ENCODE assay signal across 9 cellular contexts in the genomic region with DNA sequence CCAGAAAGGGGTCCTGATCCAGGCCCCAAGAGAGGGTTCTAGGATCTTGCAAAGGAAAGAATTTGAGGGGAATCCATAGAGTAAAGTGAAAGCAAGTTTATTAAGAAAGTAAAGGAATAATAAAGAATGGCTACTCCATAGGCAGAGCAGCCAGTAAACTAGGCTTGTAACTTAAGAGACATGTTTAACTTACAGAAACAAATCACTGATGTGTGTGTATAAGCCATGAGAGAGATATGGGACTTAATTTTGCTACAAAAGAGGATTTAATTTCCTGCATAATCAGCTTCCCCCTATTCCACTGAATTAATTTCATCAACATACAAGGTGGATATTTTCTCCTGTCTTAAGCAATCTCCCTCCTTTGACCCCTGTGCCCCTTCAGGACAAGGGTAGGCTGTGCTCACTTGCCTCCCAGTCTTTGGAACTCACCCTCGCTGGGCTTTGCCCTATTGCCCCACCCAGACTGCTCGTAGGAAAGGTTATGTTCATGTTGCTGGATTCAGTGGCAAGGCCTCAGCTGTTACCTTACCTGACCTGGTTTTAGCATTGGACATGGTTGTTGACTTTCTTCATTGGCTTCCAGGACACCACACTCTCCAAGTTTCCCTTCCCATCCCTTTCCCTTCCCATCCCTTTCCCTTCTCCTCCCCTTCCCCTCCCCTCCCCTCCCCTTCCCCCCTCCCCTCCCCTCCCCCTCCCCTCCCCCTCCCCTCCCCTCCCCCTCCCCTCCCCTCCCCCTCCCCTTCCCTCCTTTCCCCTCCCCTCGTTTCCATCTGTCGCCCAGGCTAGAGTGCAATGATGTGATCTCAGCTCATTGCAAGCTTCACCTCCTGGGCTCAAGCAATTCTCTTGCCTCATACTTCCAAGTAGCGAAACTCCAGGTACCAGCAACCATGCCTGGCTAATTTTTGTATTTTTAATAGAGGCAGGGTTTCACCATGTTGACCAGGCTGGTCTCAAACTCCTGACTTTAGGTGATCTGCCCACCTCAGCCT. TPM values are rescaled to one million over a fixed set of nuclear protein-coding genes. Genes with fewer than 3 reads are reported as not detected.
DNase-seq lines count a peak whose midpoint lies in the region; ATAC-seq and TF ChIP-seq lines count a peak whose summit lies in the region.
"Had no signal": no experiment of that assay in that cellular context is flagged by ENCODE, and none has a peak within 500 bp of the region (broad histone marks: within the 10 kb centered on the region; RNA-seq: fewer than 3 reads in every experiment).

No MANE protein-coding gene starts in this region.

- H3K9me3 Mint-ChIP-seq in CD8-positive, alpha-beta T cell = no peaks in the 10 kb centered on the region
- no peaks in the 10 kb centered on the region for H3K9me3 Mint-ChIP-seq in T-cell

- H3K4me3 Mint-ChIP-seq in CD8-positive, alpha-beta T cell = no peak overlapping the region
- H3K4me3 Mint-ChIP-seq in T-cell = no peak overlapping the region

- H3F3A ChIP-seq in MM.1S (ENCODE audit: insufficient read depth, low read length) = no peaks in the 10 kb centered on the region

- WGBS in liver = 50% methylated on average over 5 of the region's 5 CpGs

- no peaks in the 10 kb centered on the region for H3K36me3 ChIP-seq in CD8-positive, alpha-beta T cell (ENCODE audit: insufficient read depth, low read length)
- H3K36me3 ChIP-seq in HEK293 (ENCODE audit: control insufficient read depth in 2 of 2, insufficient read depth in 1 of 2, low read length in 2 of 2) (peaks cover 13 to 14% of the 10 kb centered on the region in 2 experiments), liver (ENCODE audit: control insufficient read depth in 4 of 4, insufficient read depth in 3 of 4, low read depth in 1 of 4, low read length in 3 of 4) (peaks cover 0 to 5% (median 2%) of the 10 kb centered on the region in 4 donors), MM.1S (replicated peaks; ENCODE audit: insufficient read depth, low read length) (no peaks in the 10 kb centered on the region)

- no peak overlapping the region for H3K27ac ChIP-seq in CD8-positive, alpha-beta T cell (ENCODE audit: low read depth, low read length)
- H3K27ac ChIP-seq in HEK293 (ENCODE audit: extremely low read depth, low read depth, low read length) (no peak overlapping the region), liver (ENCODE audit: low read depth in 1 of 2, low read length in 2 of 2) (peak overlapping the region in 1 of 2 donors; percentile 0), MM.1S (ENCODE audit: low read length) (no peak overlapping the region)

- H3K4me1 ChIP-seq in CD8-positive, alpha-beta T cell (ENCODE audit: insufficient read depth, low read length) = no peaks in the 10 kb centered on the region
- H3K4me1 ChIP-seq in HEK293 (ENCODE audit: control insufficient read depth, insufficient read depth, low read length) (peaks cover 25% of the 10 kb centered on the region), liver (ENCODE audit: control insufficient read depth in 4 of 4, insufficient read depth in 4 of 4, low read length in 3 of 4) (peaks cover 10 to 41% (median 35%) of the 10 kb centered on the region in 4 donors), MM.1S (ENCODE audit: low read length) (no peaks in the 10 kb centered on the region)

- in situ Hi-C loops in ACHN (cut with HindIII; ENCODE audit: low pct_ligation_motif_present, low pct_unique_long_range_greater_than_20kb, low sequenced_read_pairs) = no loop called here

- intact Hi-C loops in CD8-positive, alpha-beta T cell (cut with DNase I, micrococcal nuclease) = no loop called here

- H3K9me2 ChIP-seq in MM.1S (replicated peaks; ENCODE audit: insufficient read depth, low read length) = no peaks in the 10 kb centered on the region

- ATAC-seq in CD8-positive, alpha-beta T cell = peak; percentile 34
- ATAC-seq in T-cell (replicated peaks in 1 of 4) (peak in 1 of 4 experiments; percentile 40), HG02840 (IDR thresholded peaks at IDR 0.05; ENCODE audit: low FRiP score, unreplicated experiment) (no peak), GM21786 (IDR thresholded peaks at IDR 0.05; ENCODE audit: unreplicated experiment) (no peak)

- CTCF ChIA-PET in CD8-positive, alpha-beta T cell (lab: Charles Lee) = interaction anchor here (1.9 kb wide), 1 partner anchor 153 kb away, joined by 4 read pairs; no protein-coding TSS in a partner anchor
- CTCF ChIA-PET in HEK293 (lab: Yijun Ruan, JAX) = interaction anchor here (1.0 to 2.4 kb wide), 2 partner anchors 24 to 160 kb away, joined by 3 to 9 read pairs; no protein-coding TSS in a partner anchor
- CTCF ChIA-PET in T-cell (lab: Charles Lee) = no interaction called here

- peak overlapping the region; percentile 72 for H3K27ac Mint-ChIP-seq in CD8-positive, alpha-beta T cell
- peak overlapping the region; percentile 70 to 84 for H3K27ac Mint-ChIP-seq in T-cell

- no peak overlapping the region for H3K4me2 ChIP-seq in MM.1S (ENCODE audit: low read depth, low read length)

- H2AFZ ChIP-seq in MM.1S (ENCODE audit: low read length) = no peak overlapping the region

- H3K27me3 ChIP-seq in CD8-positive, alpha-beta T cell (ENCODE audit: insufficient read depth, low read length) = no peaks in the 10 kb centered on the region
- H3K27me3 ChIP-seq in liver (ENCODE audit: control insufficient read depth in 4 of 4, insufficient read depth in 4 of 4, low read length in 3 of 4) (no peaks in the 10 kb centered on the region), MM.1S (replicated peaks; ENCODE audit: insufficient read depth, low read length) (no peaks in the 10 kb centered on the region)

- POLR2A ChIA-PET in CD8-positive, alpha-beta T cell (lab: Charles Lee) = no interaction called here
- POLR2A ChIA-PET in HEK293 (lab: Yijun Ruan, JAX) (interaction anchor here (1.2 kb wide), 1 partner anchor 84 kb away, joined by 4 read pairs; the partner anchor contains the start of genes ARID4B and GGPS1), T-cell (lab: Charles Lee) (no interaction called here)

- TF ChIP-seq CTCF in CD8-positive, alpha-beta T cell (IDR thresholded peaks at IDR 0.05) = no peak
- TF ChIP-seq CTCF in HEK293 (tag by site-specific recombination; IDR thresholded peaks at IDR 0.05) (no peak), liver (IDR thresholded peaks at IDR 0.05; ENCODE audit: low read depth, low read length, missing input control) (no peak), MM.1S (IDR thresholded peaks at IDR 0.05; ENCODE audit: low read length) (no peak)

- H3K4me3 ChIP-seq in CD8-positive, alpha-beta T cell (ENCODE audit: low read depth, low read length) = no peak overlapping the region
- H3K4me3 ChIP-seq in HEK293 (ENCODE audit: low read depth, low read length) = no peak overlapping the region
- H3K4me3 ChIP-seq in liver (ENCODE audit: low read depth in 1 of 3, low read length in 3 of 3) = no peak overlapping the region
- H3K4me3 ChIP-seq in MM.1S (ENCODE audit: low read length) = no peak overlapping the region

- DNase-seq in CD8-positive, alpha-beta T cell = no peak
- no peak for DNase-seq in T-cell
- no peak for DNase-seq in MM.1S
- no peak for DNase-seq in ACHN
- DNase-seq: cortex of kidney had no signal

- no peaks in the 10 kb centered on the region for H3K27me3 Mint-ChIP-seq in CD8-positive, alpha-beta T cell (ENCODE audit: low read depth)
- H3K27me3 Mint-ChIP-seq in T-cell = no peaks in the 10 kb centered on the region

- H3K79me2 ChIP-seq in MM.1S (ENCODE audit: low read length) = peaks cover 10% of the 10 kb centered on the region; the same call in 1 of the 2 replicates

- peaks cover 12% of the 10 kb centered on the region for H3K36me3 Mint-ChIP-seq in CD8-positive, alpha-beta T cell
- peaks cover 2% of the 10 kb centered on the region for H3K36me3 Mint-ChIP-seq in T-cell

- no peaks in the 10 kb centered on the region for H3K9me3 ChIP-seq in CD8-positive, alpha-beta T cell (ENCODE audit: low read length)
- H3K9me3 ChIP-seq in HEK293 (ENCODE audit: control insufficient read depth, insufficient read depth, low read depth, low read length) = no peaks in the 10 kb centered on the region
- no peaks in the 10 kb centered on the region for H3K9me3 ChIP-seq in liver (ENCODE audit: control insufficient read depth in 4 of 4, low read length in 3 of 4)
- no peaks in the 10 kb centered on the region for H3K9me3 ChIP-seq in MM.1S (replicated peaks; ENCODE audit: insufficient read depth, low read length)

- no peaks in the 10 kb centered on the region for H4K20me1 ChIP-seq in MM.1S (ENCODE audit: insufficient read depth, low read length)

- peak; percentile 19 to 56 for TF ChIP-seq RAD21 in liver (IDR thresholded peaks at IDR 0.05)

- H3K4me1 Mint-ChIP-seq in CD8-positive, alpha-beta T cell (ENCODE audit: low read depth) = peaks cover 16% of the 10 kb centered on the region
- H3K4me1 Mint-ChIP-seq in T-cell = peaks cover 6 to 15% (median 13%) of the 10 kb centered on the region in 3 donors

- H3K9ac ChIP-seq in liver (ENCODE audit: low read depth in 1 of 2, low read length in 2 of 2) = no peak overlapping the region
- H3K9ac ChIP-seq in MM.1S (ENCODE audit: low read length) = no peak overlapping the region

TF ChIP-seq in HEK293, 187 proteins besides CTCF, POLR2A, EP300 and RAD21 (continues in another document):
- TF ChIP-seq BCL11A (tag by site-specific recombination; IDR thresholded peaks at IDR 0.05; ENCODE audit: low read depth) = peak; percentile 82

TF ChIP-seq in liver, 16 proteins besides CTCF, POLR2A, EP300 and RAD21 (continues in another document):
- TF ChIP-seq ZBTB33 (IDR thresholded peaks at IDR 0.05) = no peak

RNA-seq across cellular contexts. Expression of gene TBCE, which starts 44.6 kb away (rescaled TPM):
- total RNA-seq in CD8-positive, alpha-beta T cell = 1 to 10 TPM; 6.0 to 7.1 TPM
- total RNA-seq in T-cell = 10 to 100 TPM; 15.6 to 21.5 (median 18.6) TPM
- total RNA-seq in liver = 10 to 100 TPM; 12.3 to 19.7 TPM
- 10 to 100 TPM in 1 of 2 donors, 1 to 10 TPM in 1; 9.5 to 15.9 TPM for polyA plus RNA-seq in liver

Comparison
In these comparisons a context has a peak if more than half of its experiments do, and no peak if none do; other contexts are left out.
1. CTCF ChIA-PET loops: an anchor here in CD8-positive, alpha-beta T cell (1.9 kb wide) and HEK293 (1.0 to 2.4 kb wide); none called in T-cell.